ENCODE assay signal across 26 cellular contexts in the genomic region with DNA sequence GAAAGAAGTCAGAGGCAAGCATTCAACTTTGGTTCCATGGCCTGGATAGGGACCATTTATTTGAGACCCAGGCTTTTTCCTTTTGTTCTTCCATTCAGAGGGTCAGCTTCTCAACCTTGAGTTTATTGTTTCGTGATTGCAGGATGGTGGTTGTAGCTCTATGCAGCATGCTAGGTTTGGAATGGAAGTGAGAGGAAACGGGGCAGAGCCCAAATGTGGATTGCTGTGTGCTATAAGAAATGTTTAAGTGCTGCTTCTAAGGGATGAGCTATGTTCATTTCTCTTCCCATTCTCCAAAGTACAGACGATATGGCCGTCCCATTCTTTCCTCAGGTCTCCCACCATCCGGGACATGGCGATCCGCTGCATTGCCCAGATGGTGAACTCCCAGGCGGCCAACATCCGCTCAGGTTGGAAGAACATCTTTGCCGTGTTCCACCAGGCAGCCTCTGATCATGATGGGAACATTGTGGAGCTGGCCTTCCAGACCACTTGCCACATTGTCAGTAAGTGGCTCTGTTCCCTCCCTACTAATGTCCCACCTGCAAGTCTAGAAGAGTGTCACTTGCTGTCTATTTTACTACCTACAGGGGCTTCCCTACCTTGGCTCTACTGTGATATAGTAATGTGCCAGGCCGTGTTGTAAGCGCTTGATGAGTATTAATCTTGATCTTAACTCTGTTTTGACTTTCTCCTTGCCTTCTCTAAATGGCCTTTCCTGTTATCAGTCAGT.
"Had no signal": no experiment of that assay in that cellular context is flagged by ENCODE, and none has a peak within 500 bp of the region (broad histone marks: within the 10 kb centered on the region; RNA-seq: fewer than 3 reads in every experiment).

No MANE protein-coding gene starts in this region.

- H3K27ac ChIP-seq: cardiac muscle cell, SJCRH30, SK-N-MC had no signal

- H3K27me3 ChIP-seq: cardiac muscle cell, SJCRH30 had no signal

- H3K4me1 ChIP-seq: SJCRH30 had no signal

- DNase-seq: activated CD4-positive, alpha-beta T cell treated with anti-CD3 and anti-CD28 coated beads for 36 hours; activated CD4-positive, alpha-beta T cell treated with anti-CD3 and anti-CD28 coated beads, Interleukin-2, amount 10 ng/mL, durations not matched to agents 7 days and 5 days; activated CD4-positive, alpha-beta T cell treated with anti-CD3 and anti-CD28 coated beads, Interleukin-2, amount 50 U/mL, for 48 hours; activated CD8-positive, alpha-beta memory T cell treated with anti-CD3 and anti-CD28 coated beads, Interleukin-2, amount 50 U/mL, for 4 hours; activated gamma-delta T cell treated with Interleukin-2 at 50 U/mL for 16 hours; activated naive CD4-positive, alpha-beta T cell treated with anti-CD3 and anti-CD28 coated beads for 36 hours; activated T-cell treated with anti-CD3 and anti-CD28 coated beads for 4 hours; activated T-cell treated with anti-CD3 and anti-CD28 coated beads, Interleukin-2, amount 50 U/mL, for 4 hours; aorta; NCI-H1105; NCI-H1417 treated with DMSO at 0.1 percent for 48 hours; NCI-H187 treated with DMSO at 0.1 percent for 48 hours; NCI-H2081; NCI-H2171 treated with DMSO at 0.1 percent for 48 hours; NCI-H2227 treated with DMSO at 0.1 percent for 48 hours; NCI-H446 treated with DMSO at 0.1 percent for 48 hours; NCI-H524; SHP77; SJCRH30 had no signal

- ATAC-seq: activated CD4-positive, alpha-beta T cell treated with anti-CD3 and anti-CD28 coated beads for 36 hours; activated CD4-positive, CD25-positive, alpha-beta regulatory T cell treated with anti-CD3 and anti-CD28 coated beads, Interleukin-2, amount 50 U/mL, for 24 hours; activated naive CD4-positive, alpha-beta T cell treated with anti-CD3 and anti-CD28 coated beads, Interleukin-2, amount 50 U/mL, for 72 hours; activated T-cell treated with anti-CD3 and anti-CD28 coated beads, Interleukin-2, amount 50 U/mL, for 4 hours; K562; Panc1; WTC11 had no signal

- H3K9me3 ChIP-seq: SJCRH30 had no signal

- H3K4me3 ChIP-seq: cardiac muscle cell, K562, SJCRH30, SK-N-MC had no signal
